In genomic region chr2:71801969-71802368, GRCh38 we compare ENCODE assay signal across 9 cellular contexts.
A peak's percentile ranks its signal among the peaks of the same experiment; 100 is the strongest.
DNase-seq lines count a peak whose midpoint lies in the region; ATAC-seq and TF ChIP-seq lines count a peak whose summit lies in the region.
"Had no signal": no experiment of that assay in that cellular context is flagged by ENCODE, and none has a peak within 500 bp of the region (broad histone marks: within the 10 kb centered on the region; RNA-seq: fewer than 3 reads in every experiment).

No MANE protein-coding gene starts in this region.

- H3K79me2 ChIP-seq in DND-41 (ENCODE audit: insufficient read depth, low read length) (no peaks in the 10 kb centered on the region), mammary epithelial cell (ENCODE audit: insufficient read depth, low read length) (no peaks in the 10 kb centered on the region)

- TF ChIP-seq CTCF in DND-41 (IDR thresholded peaks at IDR 0.05; ENCODE audit: borderline replicate concordance, extremely low read depth, low read length, poor library complexity, severe bottlenecking): peak; percentile 40
- peak; percentile 35 for TF ChIP-seq CTCF in LNCAP (IDR thresholded peaks at IDR 0.05)
- peak; percentile 58 to 80 for TF ChIP-seq CTCF in mammary epithelial cell (conservative IDR thresholded peaks at IDR 0.05 in 1 of 2, IDR thresholded peaks at IDR 0.05 in 1 of 2; ENCODE audit: extremely low read depth in 1 of 2, insufficient read depth in 1 of 2, low read depth in 1 of 2, low read length in 2 of 2)

- H3K4me1 ChIP-seq in DND-41 (ENCODE audit: insufficient read depth, low read length) (no peaks in the 10 kb centered on the region), mammary epithelial cell (ENCODE audit: insufficient read depth, low read length) (no peaks in the 10 kb centered on the region)

- H3K27ac ChIP-seq in DND-41 (ENCODE audit: low read length) (no peak overlapping the region), mammary epithelial cell (ENCODE audit: insufficient read depth, low read depth, low read length) (no peak overlapping the region)
- H3K27ac ChIP-seq: KMS-11 had no signal

- in situ Hi-C loops in mammary epithelial cell (cut with MboI; ENCODE audit: low sequenced_read_pairs in 2 of 2): loop anchor here (10.0 to 25.0 kb wide), 2 partner anchors 353 to 935 kb away; no protein-coding TSS in a partner anchor

- H3K9me3 ChIP-seq in DND-41 (ENCODE audit: insufficient read depth, low read length, severe bottlenecking) (no peaks in the 10 kb centered on the region), mammary epithelial cell (replicated peaks; ENCODE audit: insufficient read depth, low read length) (no peaks in the 10 kb centered on the region)

- H3K9ac ChIP-seq in DND-41 (ENCODE audit: low read depth, low read length) (no peak overlapping the region), mammary epithelial cell (ENCODE audit: insufficient read depth, low read length) (no peak overlapping the region)
- H3K9ac ChIP-seq: KMS-11 had no signal

- H4K20me1 ChIP-seq in DND-41 (ENCODE audit: insufficient read depth, low read length) (no peaks in the 10 kb centered on the region), mammary epithelial cell (ENCODE audit: insufficient read depth, low read length) (no peaks in the 10 kb centered on the region)

- ATAC-seq in DND-41 (ENCODE audit: insufficient read depth, low read depth) (no peak), HG02852 (IDR thresholded peaks at IDR 0.05; ENCODE audit: unreplicated experiment) (no peak)

- no TSS peak for BruUV-seq in mammary epithelial cell (replicated peaks; lab: Mats Ljungman, UMichigan)

- dilution Hi-C loops in mammary epithelial cell (cut with HindIII; ENCODE audit: low sequenced_read_pairs): loop anchor here (5.0 kb wide), 3 partner anchors 45 to 90 kb away; no protein-coding TSS in a partner anchor

- CTCF ChIA-PET in mammary epithelial cell (lab: Charles Lee; ENCODE audit: low non-redundant PET): interaction anchor here (0.7 kb wide), 1 partner anchor 351 kb away, joined by 3 read pairs; no protein-coding TSS in a partner anchor

- no peaks in the 10 kb centered on the region for H3K36me3 ChIP-seq in DND-41 (ENCODE audit: insufficient read depth, low read length)
- H3K36me3 ChIP-seq in mammary epithelial cell (ENCODE audit: insufficient read depth, low read length): no peaks in the 10 kb centered on the region

- no peak overlapping the region for H3K4me2 ChIP-seq in DND-41 (ENCODE audit: insufficient read depth, low read length)
- no peak overlapping the region for H3K4me2 ChIP-seq in mammary epithelial cell (ENCODE audit: insufficient read depth, low read depth, low read length)
- H3K4me2 ChIP-seq: KMS-11 had no signal

- no peak overlapping the region for H2AFZ ChIP-seq in DND-41 (ENCODE audit: low read depth, low read length)
- no peak overlapping the region for H2AFZ ChIP-seq in mammary epithelial cell (ENCODE audit: low read depth, low read length)

- DNase-seq in DND-41 (no peak), mammary epithelial cell (peak; percentile 33), kidney glomerular epithelial cell (lab: John Stamatoyannopoulos, UW) (peak; percentile 21), ureter (ENCODE audit: low spot score) (peak; percentile 61), NCI-H187 treated with DMSO at 0.1 percent for 48 hours (lab: John Stamatoyannopoulos, UW) (no peak), GDM1 (lab: John Stamatoyannopoulos, UW) (no peak)

- H3K4me3 ChIP-seq in DND-41 (ENCODE audit: low read depth in 1 of 2, low read length in 2 of 2) (no peak overlapping the region), mammary epithelial cell (replicated peaks in 1 of 3; ENCODE audit: insufficient read depth in 1 of 3, low read depth in 2 of 3, low read length in 3 of 3) (no peak overlapping the region)

- no peaks in the 10 kb centered on the region for H3K27me3 ChIP-seq in DND-41 (ENCODE audit: insufficient read depth, low read length, poor library complexity)
- no peaks in the 10 kb centered on the region for H3K27me3 ChIP-seq in mammary epithelial cell (ENCODE audit: insufficient read depth, low read length)

- intact Hi-C loops in mammary epithelial cell (cut with micrococcal nuclease): loop anchor here (1.0 to 10.0 kb wide), 5 partner anchors 69 to 773 kb away; no protein-coding TSS in a partner anchor

- 60% methylated on average over 1 of the region's 8 CpGs for whole genome bisulfite sequencing in mammary epithelial cell (ENCODE audit: low coverage, missing lambda C conversion rate)

Comparison
In these comparisons a context has a peak if more than half of its experiments do, and no peak if none do; other contexts are left out.
1. DNase-seq: peak in mammary epithelial cell (single experiment), kidney glomerular epithelial cell (single experiment) and ureter (single experiment); none in DND-41 (single experiment), NCI-H187 treated with DMSO at 0.1 percent for 48 hours (single experiment) and GDM1 (single experiment).
2. Peak in every context shown above with its lines, with median percentiles within 50 percentile points of each other: CTCF ChIP-seq.